9 cellular contexts compared by ENCODE assay signal in the genomic region with DNA sequence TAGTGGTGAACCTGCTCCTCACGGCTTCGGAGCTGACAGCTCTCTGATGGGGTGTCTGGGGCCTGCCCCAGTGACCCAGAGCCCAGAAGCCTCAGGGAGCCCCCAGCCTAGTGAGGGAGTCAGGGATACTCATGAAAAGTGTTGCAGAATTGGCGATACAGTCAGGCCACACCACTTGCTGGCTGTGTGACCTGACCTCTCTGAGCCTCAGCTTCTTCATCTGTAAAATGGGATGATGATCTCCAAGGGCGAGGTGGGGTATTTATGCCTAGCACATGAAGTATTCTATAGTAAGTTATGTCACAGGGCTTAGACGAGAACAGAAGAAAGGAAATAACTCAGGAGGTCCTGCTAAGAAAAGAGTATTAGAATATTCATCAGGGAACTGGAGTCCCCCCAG. TPM values are rescaled to one million over a fixed set of nuclear protein-coding genes. Genes with fewer than 3 reads are reported as not detected.
DNase-seq lines count a peak whose midpoint lies in the region; ATAC-seq, FAIRE-seq and TF ChIP-seq lines count a peak whose summit lies in the region.
"Had no signal": no experiment of that assay in that cellular context is flagged by ENCODE, and none has a peak within 500 bp of the region (broad histone marks: within the 10 kb centered on the region; RNA-seq: fewer than 3 reads in every experiment).

No MANE protein-coding gene starts in this region.

- no peak for TF ChIP-seq EP300 in A549 (IDR thresholded peaks at IDR 0.05)

- no peak for TF ChIP-seq CTCF in A549 (IDR thresholded peaks at IDR 0.05)

- POLR2A ChIA-PET in A549 (lab: Yijun Ruan, JAX): interaction anchor here (0.7 kb wide), 1 partner anchor 56 kb away, joined by 4 read pairs; no protein-coding TSS in a partner anchor
- POLR2A ChIA-PET in naive thymus-derived CD4-positive, alpha-beta T cell (lab: Charles Lee): no interaction called here

- H3K9ac ChIP-seq in HUES6 (ENCODE audit: low read length): no peak overlapping the region

- peaks cover 10 to 13% of the 10 kb centered on the region in 2 donors for H3K4me1 Mint-ChIP-seq in effector memory CD8-positive, alpha-beta T cell (ENCODE audit: low read depth in 2 of 2)
- peaks cover 8 to 43% (median 37%) of the 10 kb centered on the region in 7 donors for H3K4me1 Mint-ChIP-seq in naive thymus-derived CD4-positive, alpha-beta T cell

- peak overlapping the region; percentile 99 for H3K4me2 ChIP-seq in A549

- intact Hi-C loops in naive thymus-derived CD4-positive, alpha-beta T cell (cut with micrococcal nuclease): no loop called here

- peak overlapping the region; percentile 88 for H3K4me3 ChIP-seq in A549
- peak overlapping the region; percentile 90; the same call in 1 of the 2 replicates for H3K4me3 ChIP-seq in HUES6 (ENCODE audit: low read depth, low read length)
- no peak overlapping the region for H3K4me3 ChIP-seq in naive thymus-derived CD4-positive, alpha-beta T cell (ENCODE audit: low read length)

- DNase-seq in A549 (ENCODE audit: low read depth in 1 of 2, low spot score in 1 of 2): no peak
- no peak for DNase-seq in effector memory CD8-positive, alpha-beta T cell
- DNase-seq in naive thymus-derived CD4-positive, alpha-beta T cell: no peak
- DNase-seq in NCI-H1048 (lab: John Stamatoyannopoulos, UW): no peak
- no peak for DNase-seq in frontal cortex (ENCODE audit: low spot score in 2 of 2)
- no peak for DNase-seq in T1000 (lab: John Stamatoyannopoulos, UW)
- DNase-seq: NCI-H774 had no signal

- H3K4me1 ChIP-seq in A549 (peaks cover 55% of the 10 kb centered on the region), HUES6 (ENCODE audit: control insufficient read depth, insufficient read depth, low read length) (peaks cover 36% of the 10 kb centered on the region)
- H3K4me1 ChIP-seq in naive thymus-derived CD4-positive, alpha-beta T cell (ENCODE audit: control insufficient read depth in 2 of 2, insufficient read depth in 2 of 2, low read length in 2 of 2): peaks cover 4 to 8% of the 10 kb centered on the region in 2 donors

- H3K27ac ChIP-seq in A549 (peak overlapping the region; percentile 93 to 99; a peak in 5 of 6 replicates), HUES6 (ENCODE audit: low read depth, low read length) (no peak overlapping the region)
- no peak overlapping the region for H3K27ac ChIP-seq in naive thymus-derived CD4-positive, alpha-beta T cell (ENCODE audit: low read depth, low read length)

- ATAC-seq in A549 (no peak), GM21390 (IDR thresholded peaks at IDR 0.05; ENCODE audit: unreplicated experiment) (no peak)
- ATAC-seq in effector memory CD8-positive, alpha-beta T cell (replicated peaks): no peak
- ATAC-seq in naive thymus-derived CD4-positive, alpha-beta T cell: no peak

- peaks cover 28% of the 10 kb centered on the region for H3K27me3 ChIP-seq in HUES6 (ENCODE audit: control insufficient read depth, insufficient read depth, low read length)
- peaks cover 0 to 5% of the 10 kb centered on the region in 2 donors for H3K27me3 ChIP-seq in naive thymus-derived CD4-positive, alpha-beta T cell (ENCODE audit: control insufficient read depth in 2 of 2, insufficient read depth in 2 of 2, low read length in 2 of 2)

- no peak for TF ChIP-seq RAD21 in A549 (conservative IDR thresholded peaks at IDR 0.05 in 1 of 2, IDR thresholded peaks at IDR 0.05 in 1 of 2)

- peaks cover 34 to 51% of the 10 kb centered on the region in 2 donors for H3K27me3 Mint-ChIP-seq in effector memory CD8-positive, alpha-beta T cell
- H3K27me3 Mint-ChIP-seq in naive thymus-derived CD4-positive, alpha-beta T cell: peaks cover 34 to 61% (median 37%) of the 10 kb centered on the region in 5 donors

- FAIRE-seq in A549 (lab: Jason Lieb, UNC): no peak
- no peak for FAIRE-seq in frontal cortex (lab: Jason Lieb, UNC)

- peak overlapping the region in 1 of 2 donors; percentile 3 for H3K27ac Mint-ChIP-seq in effector memory CD8-positive, alpha-beta T cell
- H3K27ac Mint-ChIP-seq in naive thymus-derived CD4-positive, alpha-beta T cell: peak overlapping the region in 1 of 9 donors; percentile 66

- no peaks in the 10 kb centered on the region for H3K36me3 Mint-ChIP-seq in effector memory CD8-positive, alpha-beta T cell (ENCODE audit: insufficient read depth)
- H3K36me3 Mint-ChIP-seq in naive thymus-derived CD4-positive, alpha-beta T cell: peaks cover 0 to 5% (median 0%) of the 10 kb centered on the region in 5 donors

- no peaks in the 10 kb centered on the region for H3K9me3 Mint-ChIP-seq in effector memory CD8-positive, alpha-beta T cell
- peaks cover 0 to 6% (median 0%) of the 10 kb centered on the region in 11 donors for H3K9me3 Mint-ChIP-seq in naive thymus-derived CD4-positive, alpha-beta T cell

- 64% methylated on average over 4 of the region's 5 CpGs for WGBS in A549 (ENCODE audit: missing lambda C conversion rate)

- CTCF ChIA-PET in A549 (lab: Yijun Ruan, JAX): interaction anchor here (4.0 to 8.4 kb wide), 4 partner anchors 14 to 118 kb away, joined by 24 to 133 read pairs (median 56); no protein-coding TSS in a partner anchor
- CTCF ChIA-PET in naive thymus-derived CD4-positive, alpha-beta T cell (lab: Charles Lee): no interaction called here

- H3K9me3 ChIP-seq in A549 (no peaks in the 10 kb centered on the region), HUES6 (ENCODE audit: control insufficient read depth, insufficient read depth, low read depth, low read length) (peaks cover 4% of the 10 kb centered on the region; the same call in 1 of the 2 replicates)
- no peaks in the 10 kb centered on the region for H3K9me3 ChIP-seq in naive thymus-derived CD4-positive, alpha-beta T cell (ENCODE audit: control insufficient read depth in 2 of 3, low read length in 3 of 3)

- H3K4me3 Mint-ChIP-seq in effector memory CD8-positive, alpha-beta T cell: peak overlapping the region; percentile 9 to 29
- H3K4me3 Mint-ChIP-seq in naive thymus-derived CD4-positive, alpha-beta T cell: peak overlapping the region in 9 of 10 donors; percentile 33 to 81 (median 57)

- H3K36me3 ChIP-seq in HUES6 (ENCODE audit: control insufficient read depth, insufficient read depth, low read length): no peaks in the 10 kb centered on the region
- no peaks in the 10 kb centered on the region for H3K36me3 ChIP-seq in naive thymus-derived CD4-positive, alpha-beta T cell (ENCODE audit: control insufficient read depth in 2 of 3, insufficient read depth in 3 of 3, low read length in 3 of 3)

- TF ChIP-seq POLR2A in A549 (IDR thresholded peaks at IDR 0.05; ENCODE audit: low read length): no peak

TF ChIP-seq in A549, 52 proteins besides CTCF, POLR2A, EP300 and RAD21:
- TF ChIP-seq KDM1A (IDR thresholded peaks at IDR 0.05; ENCODE audit: low read depth): peak; percentile 92
- peak; percentile 55; the same call in 1 of the 2 replicates for TF ChIP-seq HDAC2 (IDR thresholded peaks at IDR 0.05)
- no peak for TF ChIP-seq RARB (CRISPR knock-in tag; IDR thresholded peaks at IDR 0.05)

RNA-seq across cellular contexts. Expression of a gene that starts 1.6 kb away (rescaled TPM):
- polyA plus RNA-seq in A549 (2011; rRNA removed): 14.3 and 20.0 TPM in 2 replicates
- polyA plus RNA-seq in A549 (2012; cell fraction: cytosol; rRNA removed): 21.8 and 26.3 TPM in 2 replicates
- polyA plus RNA-seq in A549 (2012; cell fraction: nucleus; rRNA removed): 34.5 and 38.7 TPM in 2 replicates
- polyA plus RNA-seq in A549 (2017; fragmentation: RNase III; extraction: RNeasy Plus Mini Kit Qiagen cat#74134 plus additional on column Dnase treatment): 20.9 to 24.2 TPM (median 22.8 TPM) in 3 replicates
- polyA minus RNA-seq in A549 (2011; rRNA and poly(A)+ RNA removed): 8.4 and 9.5 TPM in 2 replicates
- total RNA-seq in naive thymus-derived CD4-positive, alpha-beta T cell: under 1 TPM in 4 of 5 experiments, not detected in 1; 0.16 to 0.79 (median 0.56) TPM
- not detected for polyA plus RNA-seq in naive thymus-derived CD4-positive, alpha-beta T cell
- total RNA-seq in frontal cortex: 1.6 TPM

Comparison
In these comparisons a context has a peak if more than half of its experiments do, and no peak if none do; other contexts are left out.
1. H3K27ac ChIP-seq: peak in A549 (2 of 2); none in HUES6 (single experiment) and naive thymus-derived CD4-positive, alpha-beta T cell (single experiment).